8 cellular contexts compared by ENCODE assay signal in genomic region chr3:98188553-98188952, GRCh38. TPM values are rescaled to one million over a fixed set of nuclear protein-coding genes. Genes with fewer than 3 reads are reported as not detected.
DNase-seq lines count a peak whose midpoint lies in the region; ATAC-seq lines count a peak whose summit lies in the region.

No MANE protein-coding gene starts in this region.

- CTCF ChIA-PET in activated CD4-positive, alpha-beta T cell treated with anti-CD3 and anti-CD28 coated beads, Interleukin-2, amount 10 ng/mL, durations not matched to agents 7 days and 5 days (lab: Charles Lee), result no interaction called here

- H3K27me3 Mint-ChIP-seq in activated CD4-positive, alpha-beta T cell treated with anti-CD3 and anti-CD28 coated beads, Interleukin-2, amount 10 ng/mL, durations not matched to agents 7 days and 5 days, result peaks cover 4% of the 10 kb centered on the region
- H3K27me3 Mint-ChIP-seq in naive B cell, result no peaks in the 10 kb centered on the region

- peaks cover 10% of the 10 kb centered on the region for H3K4me1 Mint-ChIP-seq in activated CD4-positive, alpha-beta T cell treated with anti-CD3 and anti-CD28 coated beads, Interleukin-2, amount 10 ng/mL, durations not matched to agents 7 days and 5 days
- no peaks in the 10 kb centered on the region for H3K4me1 Mint-ChIP-seq in naive B cell

- POLR2A ChIA-PET in activated CD4-positive, alpha-beta T cell treated with anti-CD3 and anti-CD28 coated beads, Interleukin-2, amount 10 ng/mL, durations not matched to agents 7 days and 5 days (lab: Charles Lee), result no interaction called here

- DNase-seq in activated CD4-positive, alpha-beta T cell treated with anti-CD3 and anti-CD28 coated beads, Interleukin-2, amount 10 ng/mL, durations not matched to agents 7 days and 5 days, result peak; percentile 7
- DNase-seq in activated CD4-positive, alpha-beta T cell treated with anti-CD3 and anti-CD28 coated beads for 4 hours, result no peak
- peak; percentile 18 for DNase-seq in SW480 (ENCODE audit: low spot score)
- peak; percentile 3 for DNase-seq in naive B cell
- no peak for DNase-seq in DMS153 (lab: John Stamatoyannopoulos, UW)
- no peak for DNase-seq in anterior cingulate cortex (lab: John Stamatoyannopoulos, UW)
- DNase-seq in NCI-H2029 treated with DMSO at 0.1 percent for 48 hours (lab: John Stamatoyannopoulos, UW), result no peak

- no peaks in the 10 kb centered on the region for H3K36me3 Mint-ChIP-seq in activated CD4-positive, alpha-beta T cell treated with anti-CD3 and anti-CD28 coated beads, Interleukin-2, amount 10 ng/mL, durations not matched to agents 7 days and 5 days (ENCODE audit: low read depth)
- no peaks in the 10 kb centered on the region for H3K36me3 Mint-ChIP-seq in naive B cell

- no peak overlapping the region for H3K4me3 Mint-ChIP-seq in activated CD4-positive, alpha-beta T cell treated with anti-CD3 and anti-CD28 coated beads, Interleukin-2, amount 10 ng/mL, durations not matched to agents 7 days and 5 days
- no peak overlapping the region for H3K4me3 Mint-ChIP-seq in naive B cell

- peak; percentile 86 for ATAC-seq in HG03280 (IDR thresholded peaks at IDR 0.05; ENCODE audit: unreplicated experiment)
- ATAC-seq in naive B cell (ENCODE audit: low read depth in 2 of 2), result peak; percentile 45 to 53

- no peaks in the 10 kb centered on the region for H3K9me3 Mint-ChIP-seq in activated CD4-positive, alpha-beta T cell treated with anti-CD3 and anti-CD28 coated beads, Interleukin-2, amount 10 ng/mL, durations not matched to agents 7 days and 5 days
- H3K9me3 Mint-ChIP-seq in naive B cell, result peaks cover 0 to 19% (median 3%) of the 10 kb centered on the region in 7 donors

- no peak overlapping the region for H3K27ac Mint-ChIP-seq in activated CD4-positive, alpha-beta T cell treated with anti-CD3 and anti-CD28 coated beads, Interleukin-2, amount 10 ng/mL, durations not matched to agents 7 days and 5 days
- no peak overlapping the region for H3K27ac Mint-ChIP-seq in naive B cell

RNA-seq across cellular contexts. Expression of gene OR5H15, which starts 22.1 kb away (rescaled TPM):
- not detected for total RNA-seq in activated CD4-positive, alpha-beta T cell treated with anti-CD3 and anti-CD28 coated beads, Interleukin-2, amount 10 ng/mL, durations not matched to agents 7 days and 5 days
- polyA plus RNA-seq in naive B cell (ENCODE audit: low read depth in 6 of 6), result not detected

RNA-seq across cellular contexts. Expression of gene OR5H14, which starts 41.3 kb away (rescaled TPM):
- total RNA-seq in activated CD4-positive, alpha-beta T cell treated with anti-CD3 and anti-CD28 coated beads, Interleukin-2, amount 10 ng/mL, durations not matched to agents 7 days and 5 days, result not detected
- polyA plus RNA-seq in naive B cell (ENCODE audit: low read depth in 6 of 6), result not detected

RNA-seq across cellular contexts. Expression of gene OR5H1, which starts 58.0 kb away (rescaled TPM):
- not detected for total RNA-seq in activated CD4-positive, alpha-beta T cell treated with anti-CD3 and anti-CD28 coated beads, Interleukin-2, amount 10 ng/mL, durations not matched to agents 7 days and 5 days
- polyA plus RNA-seq in naive B cell (ENCODE audit: low read depth in 6 of 6), result not detected

Comparison
In these comparisons a context has a peak if more than half of its experiments do, and no peak if none do; other contexts are left out.
1. DNase-seq: peak in activated CD4-positive, alpha-beta T cell treated with anti-CD3 and anti-CD28 coated beads, Interleukin-2, amount 10 ng/mL, durations not matched to agents 7 days and 5 days (single experiment), SW480 (single experiment) and naive B cell (single experiment); none in activated CD4-positive, alpha-beta T cell treated with anti-CD3 and anti-CD28 coated beads for 4 hours (0 of 2), DMS153 (single experiment), anterior cingulate cortex (0 of 58) and NCI-H2029 treated with DMSO at 0.1 percent for 48 hours (single experiment).